8 cellular contexts compared by ENCODE assay signal in genomic region chr4:15654556-15655222, GRCh38. TPM values are rescaled to one million over a fixed set of nuclear protein-coding genes. Genes with fewer than 3 reads are reported as not detected.
A peak's percentile ranks its signal among the peaks of the same experiment; 100 is the strongest.
DNase-seq lines count a peak whose midpoint lies in the region; ATAC-seq and TF ChIP-seq lines count a peak whose summit lies in the region.

No MANE protein-coding gene starts in this region.

- POLR2A ChIA-PET in WTC11 (lab: Charles Lee) = interaction anchor here (0.6 to 2.8 kb wide), 3 partner anchors 25 to 175 kb away, joined by 3 to 25 read pairs (median 4); partner anchors contain the start of gene FAM200B

- peaks cover 29 to 45% of the 10 kb centered on the region in 2 donors for H3K4me1 ChIP-seq in duodenal mucosa (ENCODE audit: control insufficient read depth in 1 of 2, insufficient read depth in 2 of 2, low read length in 2 of 2)

- ATAC-seq in GM21576 (IDR thresholded peaks at IDR 0.05; ENCODE audit: unreplicated experiment) (peak; percentile 40), WTC11 (peak; percentile 31)

- H3K4me3 ChIP-seq in duodenal mucosa (ENCODE audit: low read depth in 1 of 2, low read length in 2 of 2) = peak overlapping the region; percentile 72 to 83

- no peaks in the 10 kb centered on the region for H3K36me3 ChIP-seq in duodenal mucosa (ENCODE audit: control insufficient read depth in 1 of 2, insufficient read depth in 2 of 2, low read length in 2 of 2)

- no peaks in the 10 kb centered on the region for H3K9me3 ChIP-seq in duodenal mucosa (ENCODE audit: control insufficient read depth in 1 of 2, low read length in 2 of 2)

- no peaks in the 10 kb centered on the region for H3K27me3 ChIP-seq in duodenal mucosa (ENCODE audit: control insufficient read depth in 1 of 2, insufficient read depth in 2 of 2, low read length in 2 of 2)

- H3K4me3 Mint-ChIP-seq in WTC11 = peak overlapping the region; percentile 96

- no peaks in the 10 kb centered on the region for H3K9me3 Mint-ChIP-seq in WTC11

- CTCF ChIA-PET in WTC11 (lab: Charles Lee) = interaction anchor here (1.3 to 1.6 kb wide), 4 partner anchors 83 to 301 kb away, joined by 3 to 6 read pairs (median 4); no protein-coding TSS in a partner anchor

- H3K27ac ChIP-seq in duodenal mucosa (ENCODE audit: low read depth, low read length) = peak overlapping the region; percentile 96

- peak; percentile 55 for DNase-seq in ELR (ENCODE audit: low read depth)
- DNase-seq in HuH-7 (ENCODE audit: low spot score) = peak; percentile 42
- DNase-seq in WTC11 (ENCODE audit: low spot score) = peak; percentile 21
- DNase-seq in medulla oblongata (ENCODE audit: extremely low spot score) = peak; percentile 68
- DNase-seq in stimulated activated CD8-positive, alpha-beta memory T cell treated with anti-CD3 and anti-CD28 coated beads, Interleukin-12 subunit alpha, Interleukin-12 subunit beta, amount 100 ng/mL, for 4 hours (ENCODE audit: low read depth) = peak; percentile 24
- DNase-seq in NCI-H187 treated with DMSO at 0.1 percent for 48 hours (lab: John Stamatoyannopoulos, UW) = no peak

- H3K4me1 Mint-ChIP-seq in WTC11 = peaks cover 44% of the 10 kb centered on the region

- H3K27me3 Mint-ChIP-seq in WTC11 (ENCODE audit: low read depth) = peaks cover 2% of the 10 kb centered on the region; the same call in 1 of the 2 replicates

- no peaks in the 10 kb centered on the region; the same call in 1 of the 2 replicates for H3K36me3 Mint-ChIP-seq in WTC11

- peak overlapping the region; percentile 78 for H3K27ac Mint-ChIP-seq in WTC11

- TF ChIP-seq CTCF in WTC11 (IDR thresholded peaks at IDR 0.05) = no peak

- peak overlapping the region; percentile 81 to 96 for H3K9ac ChIP-seq in duodenal mucosa (ENCODE audit: low read depth in 1 of 2, low read length in 2 of 2)

TF ChIP-seq in WTC11, 78 proteins besides CTCF, POLR2A, EP300 and RAD21:
- no peak for TF ChIP-seq FOXJ3 (CRISPR knock-in tag; IDR thresholded peaks at IDR 0.05; ENCODE audit: borderline replicate concordance)
- no peak for TF ChIP-seq HMGA2 (CRISPR knock-in tag; IDR thresholded peaks at IDR 0.05)
- no peak for TF ChIP-seq ATF3 (CRISPR knock-in tag; conservative IDR thresholded peaks at IDR 0.05)
- no peak for TF ChIP-seq ERG (CRISPR knock-in tag; IDR thresholded peaks at IDR 0.05)
- no peak for TF ChIP-seq ZNF281 (CRISPR knock-in tag; IDR thresholded peaks at IDR 0.05)
- TF ChIP-seq NFYB (CRISPR knock-in tag; conservative IDR thresholded peaks at IDR 0.05; ENCODE audit: low read depth) = 0 out of 2 replicates have a peak, but pooled peaks have one; percentile 7
- TF ChIP-seq RELA (CRISPR knock-in tag; IDR thresholded peaks at IDR 0.05; ENCODE audit: borderline replicate concordance) = no peak
- TF ChIP-seq USF1 (CRISPR knock-in tag; IDR thresholded peaks at IDR 0.05) = no peak
- TF ChIP-seq SP1 (CRISPR knock-in tag; conservative IDR thresholded peaks at IDR 0.05) = peak; percentile 15; the same call in 1 of the 2 replicates
- no peak for TF ChIP-seq CDX4 (CRISPR knock-in tag; IDR thresholded peaks at IDR 0.05; ENCODE audit: borderline replicate concordance)
- TF ChIP-seq SOX15 (CRISPR knock-in tag; IDR thresholded peaks at IDR 0.05) = no peak
- peak; percentile 61; the same call in 1 of the 2 replicates for TF ChIP-seq ESRRA (CRISPR knock-in tag; IDR thresholded peaks at IDR 0.05; ENCODE audit: borderline replicate concordance)
- TF ChIP-seq KAT7 (CRISPR knock-in tag; IDR thresholded peaks at IDR 0.05; ENCODE audit: borderline replicate concordance) = 0 out of 2 replicates have a peak, but pooled peaks have one; percentile 73
- no peak for TF ChIP-seq TP53 (CRISPR knock-in tag; IDR thresholded peaks at IDR 0.05)
- TF ChIP-seq ZBTB43 (CRISPR knock-in tag; IDR thresholded peaks at IDR 0.05) = 0 out of 2 replicates have a peak, but pooled peaks have one; percentile 14
- TF ChIP-seq MYBL2 (CRISPR knock-in tag; IDR thresholded peaks at IDR 0.05) = 0 out of 2 replicates have a peak, but pooled peaks have one; percentile 10
- TF ChIP-seq ZNF416 (CRISPR knock-in tag; IDR thresholded peaks at IDR 0.05) = 0 out of 2 replicates have a peak, but pooled peaks have one; percentile 22
- TF ChIP-seq ATF1 (CRISPR knock-in tag; IDR thresholded peaks at IDR 0.05) = no peak
- 0 out of 2 replicates have a peak, but pooled peaks have one; percentile 22 for TF ChIP-seq ZNF423 (CRISPR knock-in tag; IDR thresholded peaks at IDR 0.05)

RNA-seq across cellular contexts. Expression of gene FBXL5, which starts 0.5 kb away (rescaled TPM):
- 57.0 to 69.6 TPM (median 61.9 TPM) in 3 replicates for total RNA-seq in WTC11 (2021)

RNA-seq across cellular contexts. Expression of gene FAM200B, which starts 26.9 kb away (rescaled TPM):
- 22.9 to 28.4 TPM (median 25.8 TPM) in 3 replicates for total RNA-seq in WTC11 (2021)

RNA-seq across cellular contexts. Expression of gene BST1, which starts 48.2 kb away (rescaled TPM):
- 1.1 to 1.9 TPM (median 1.4 TPM) in 3 replicates for total RNA-seq in WTC11 (2021)
